In the genomic region with DNA sequence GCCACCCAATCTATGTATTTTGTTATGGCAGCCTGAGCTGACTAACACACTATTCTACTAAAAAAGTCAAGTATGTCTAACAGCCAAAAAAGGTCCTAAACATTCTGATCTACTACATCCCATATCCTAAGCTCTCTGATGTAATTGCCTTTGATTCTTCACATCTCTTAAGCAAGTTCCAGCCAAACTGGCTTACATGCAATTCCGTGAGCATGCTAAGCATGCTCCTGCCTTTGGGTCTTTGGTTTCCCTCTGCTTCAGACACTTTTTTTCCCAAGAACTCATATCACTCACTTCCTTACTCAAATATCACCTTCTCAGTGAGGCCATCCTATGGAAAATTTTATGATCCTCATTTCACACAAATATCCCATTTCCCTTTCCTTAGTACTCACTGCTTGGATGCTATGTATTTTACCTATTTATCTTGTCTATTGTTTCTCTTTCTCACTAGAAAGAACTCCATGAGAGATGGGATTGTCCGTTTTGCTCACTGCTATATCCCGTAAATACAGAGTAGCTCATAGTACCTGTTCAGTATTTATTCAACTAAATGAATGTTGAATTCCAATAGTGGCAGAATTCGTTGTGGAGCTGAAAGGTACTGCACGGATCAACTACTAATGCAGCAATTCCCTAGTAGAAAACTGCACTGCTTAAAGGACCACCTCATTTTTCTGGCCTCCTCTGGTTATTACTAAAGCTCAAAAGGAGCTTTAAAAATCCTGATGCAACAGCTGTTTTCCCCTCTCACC, we compare ENCODE assay signal across 8 cellular contexts. TPM values are rescaled to one million over a fixed set of nuclear protein-coding genes. Genes with fewer than 3 reads are reported as not detected.
DNase-seq lines count a peak whose midpoint lies in the region; ATAC-seq, FAIRE-seq and TF ChIP-seq lines count a peak whose summit lies in the region.

No MANE protein-coding gene starts in this region.

- intact Hi-C loops in pancreas (cut with DNase I): no loop called here

- DNase-seq in D721Med (ENCODE audit: insufficient read length, low spot score) (no peak), MG63 (no peak), cerebellum (ENCODE audit: low spot score) (peak; percentile 27), pancreas (no peak), NCI-H1436 treated with DMSO at 0.1 percent for 48 hours (lab: John Stamatoyannopoulos, UW) (no peak)
- no peak for DNase-seq in activated CD4-positive, CD25-positive, alpha-beta regulatory T cell (lab: John Stamatoyannopoulos, UW)

- no peaks in the 10 kb centered on the region for H3K27me3 ChIP-seq in MG63
- no peaks in the 10 kb centered on the region for H3K27me3 ChIP-seq in pancreas

- whole genome bisulfite sequencing in pancreas, 2 donors: 34 to 48% methylated on average over 5 of the region's 5 CpGs

- FAIRE-seq in D721Med (lab: Jason Lieb, UNC) (peak; percentile 63), pancreas (lab: Jason Lieb, UNC) (no peak)

- H3K36me3 ChIP-seq in MG63 (no peaks in the 10 kb centered on the region), pancreas (no peaks in the 10 kb centered on the region)

- peak overlapping the region in 2 of 4 donors; percentile 96 to 98 for H3K27ac ChIP-seq in pancreas

- H3K4me3 ChIP-seq in MG63 (peak overlapping the region; percentile 95), pancreas (peak overlapping the region in 3 of 4 donors; percentile 89 to 93 (median 91))

- TF ChIP-seq CTCF in D721Med (IDR thresholded peaks at IDR 0.05; ENCODE audit: insufficient read depth, missing control alignments): no peak
- TF ChIP-seq CTCF in pancreas (IDR thresholded peaks at IDR 0.05): peak in 2 of 4 donors; percentile 17 to 24

- ATAC-seq in pancreas: no peak
- ATAC-seq in GM19467 (IDR thresholded peaks at IDR 0.05; ENCODE audit: unreplicated experiment): no peak
- no peak for ATAC-seq in HG02852 (IDR thresholded peaks at IDR 0.05; ENCODE audit: unreplicated experiment)

- H3K9me3 ChIP-seq in MG63 (no peaks in the 10 kb centered on the region), pancreas (no peaks in the 10 kb centered on the region)

- peaks cover 0 to 47% (median 44%) of the 10 kb centered on the region in 3 donors for H3K4me1 ChIP-seq in pancreas

RNA-seq across cellular contexts. Expression of a gene that starts 2.3 kb away (rescaled TPM):
- total RNA-seq in MG63 (2014; rRNA removed; shearing (Covaris generic); ENCODE audit: low replicate concordance): 6.4 and 16.9 TPM in 2 replicates
- 48.7 TPM for total RNA-seq in cerebellum
- total RNA-seq in pancreas: 10 to 100 TPM in 4 of 6 donors, 1 to 10 TPM in 2; 7.3 to 67.4 (median 12.5) TPM
- polyA plus RNA-seq in pancreas: 1 to 10 TPM; 2.1 to 2.7 TPM
